ENCODE assay signal across 1 cellular context in the genomic region with DNA sequence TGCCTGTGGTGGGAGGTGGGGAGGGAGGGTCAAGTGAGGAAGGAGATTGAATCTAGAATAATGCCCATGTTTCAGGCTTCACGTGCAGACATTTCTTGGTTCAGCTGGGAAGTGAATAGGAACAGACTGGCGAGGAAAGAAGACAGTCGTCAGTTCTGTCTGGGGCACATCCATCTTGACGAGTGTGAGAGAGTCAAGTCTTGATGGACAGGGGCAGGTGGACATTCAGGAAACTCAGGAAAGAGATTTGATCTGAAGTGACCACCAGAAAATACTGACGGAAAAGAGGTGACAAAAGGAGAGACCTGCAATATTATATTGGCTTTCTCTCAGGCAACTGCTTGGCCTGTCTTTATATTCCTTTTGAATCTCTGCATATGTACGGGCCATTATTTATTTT.
TF ChIP-seq lines count a peak whose summit lies in the region.

No MANE protein-coding gene starts in this region.

TF ChIP-seq in H1, 55 proteins besides CTCF, POLR2A, EP300 and RAD21:
- no peak for TF ChIP-seq CEBPB (IDR thresholded peaks at IDR 0.05; ENCODE audit: low read depth, low read length)
- TF ChIP-seq, protein P1, sequence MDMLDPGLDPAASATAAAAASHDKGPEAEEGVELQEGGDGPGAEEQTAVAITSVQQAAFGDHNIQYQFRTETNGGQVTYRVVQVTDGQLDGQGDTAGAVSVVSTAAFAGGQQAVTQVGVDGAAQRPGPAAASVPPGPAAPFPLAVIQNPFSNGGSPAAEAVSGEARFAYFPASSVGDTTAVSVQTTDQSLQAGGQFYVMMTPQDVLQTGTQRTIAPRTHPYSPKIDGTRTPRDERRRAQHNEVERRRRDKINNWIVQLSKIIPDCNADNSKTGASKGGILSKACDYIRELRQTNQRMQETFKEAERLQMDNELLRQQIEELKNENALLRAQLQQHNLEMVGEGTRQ (IDR thresholded peaks at IDR 0.05; ENCODE audit: low read length) = no peak
- no peak for TF ChIP-seq NRF1 (IDR thresholded peaks at IDR 0.05; ENCODE audit: low read depth, low read length)
